In the genomic region with DNA sequence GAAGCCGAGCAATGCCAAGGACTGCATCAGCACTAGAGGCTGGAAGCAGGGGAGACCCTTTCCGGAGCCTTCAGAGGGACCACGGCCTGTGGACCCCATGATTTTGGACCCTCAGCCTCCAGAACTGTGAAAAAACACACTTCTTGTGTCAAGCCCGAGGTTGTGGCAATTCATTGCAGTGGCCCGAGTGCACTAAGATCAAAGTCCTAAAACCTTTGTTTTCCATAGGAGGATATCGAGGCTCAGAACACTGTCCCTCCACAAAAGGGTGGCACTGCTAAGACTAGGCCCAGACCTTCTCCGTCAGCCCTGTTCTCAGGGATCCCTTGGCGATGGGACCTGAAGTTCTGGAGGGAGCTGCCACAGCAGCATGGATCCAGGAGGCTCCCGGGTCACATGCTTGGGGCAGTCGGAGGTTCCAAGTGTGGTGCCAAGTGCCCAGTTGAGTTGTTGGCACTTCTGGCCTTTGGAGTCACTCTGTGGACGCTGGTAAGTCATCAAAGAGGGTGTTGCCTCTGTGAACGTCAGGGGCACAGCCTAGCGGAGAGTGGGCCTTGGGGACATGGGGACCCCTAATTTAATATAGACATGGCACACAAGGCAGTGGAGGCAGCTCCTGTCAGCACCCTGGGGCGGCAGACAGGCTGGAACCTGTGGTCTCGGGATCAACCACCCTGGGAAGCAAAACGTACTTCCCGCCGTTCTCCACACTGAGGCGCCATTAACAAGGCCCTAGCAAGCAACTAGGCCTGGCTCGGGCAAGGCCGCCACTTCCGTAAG, we compare ENCODE assay signal across 12 cellular contexts.
A peak's percentile ranks its signal among the peaks of the same experiment; 100 is the strongest.
DNase-seq lines count a peak whose midpoint lies in the region; ATAC-seq, FAIRE-seq and TF ChIP-seq lines count a peak whose summit lies in the region.
"Had no signal": no experiment of that assay in that cellular context is flagged by ENCODE, and none has a peak within 500 bp of the region (broad histone marks: within the 10 kb centered on the region; RNA-seq: fewer than 3 reads in every experiment).

No MANE protein-coding gene starts in this region.

- no peak overlapping the region for H3K4me3 Mint-ChIP-seq in MCF 10A (ENCODE audit: unreplicated experiment)
- no peak overlapping the region for H3K4me3 Mint-ChIP-seq in astrocyte (ENCODE audit: unreplicated experiment)
- H3K4me3 Mint-ChIP-seq: activated naive CD8-positive, alpha-beta T cell treated with anti-CD3 and anti-CD28 coated beads, Interleukin-2, amount 10 ng/mL, durations not matched to agents 7 days and 5 days; stimulated activated naive CD8-positive, alpha-beta T cell treated with anti-CD3 and anti-CD28 coated beads, Interleukin-15, Interleukin-2, amounts not matched to agents 100 ng/mL and 50 ng/mL, for 24 hours had no signal

- no peak for FAIRE-seq in astrocyte (lab: Jason Lieb, UNC)

- 98% methylated on average over 14 of the region's 22 CpGs for WGBS in mammary epithelial cell (ENCODE audit: low coverage, missing lambda C conversion rate)

- H3K9me3 ChIP-seq in mammary epithelial cell (replicated peaks; ENCODE audit: insufficient read depth, low read length) (no peaks in the 10 kb centered on the region), astrocyte (ENCODE audit: insufficient read depth, low read depth, low read length) (no peaks in the 10 kb centered on the region), upper lobe of right lung (no peaks in the 10 kb centered on the region), left lung (no peaks in the 10 kb centered on the region)

- H3K36me3 Mint-ChIP-seq in MCF 10A (ENCODE audit: insufficient read depth, unreplicated experiment): no peaks in the 10 kb centered on the region
- H3K36me3 Mint-ChIP-seq in astrocyte (ENCODE audit: low read depth, unreplicated experiment): no peaks in the 10 kb centered on the region
- H3K36me3 Mint-ChIP-seq: activated naive CD8-positive, alpha-beta T cell treated with anti-CD3 and anti-CD28 coated beads, Interleukin-2, amount 10 ng/mL, durations not matched to agents 7 days and 5 days had no signal

- dilution Hi-C loops in mammary epithelial cell (cut with HindIII; ENCODE audit: low sequenced_read_pairs): loop anchor here (5.0 to 10.0 kb wide), 6 partner anchors 35 to 1155 kb away; no protein-coding TSS in a partner anchor

- peaks cover 41% of the 10 kb centered on the region for H3K4me1 Mint-ChIP-seq in MCF 10A (ENCODE audit: insufficient read depth, unreplicated experiment)
- peaks cover 10% of the 10 kb centered on the region for H3K4me1 Mint-ChIP-seq in astrocyte (ENCODE audit: low read depth, unreplicated experiment)
- H3K4me1 Mint-ChIP-seq: activated naive CD8-positive, alpha-beta T cell treated with anti-CD3 and anti-CD28 coated beads, Interleukin-2, amount 10 ng/mL, durations not matched to agents 7 days and 5 days had no signal

- H3K27me3 Mint-ChIP-seq in MCF 10A (ENCODE audit: insufficient read depth, unreplicated experiment): no peaks in the 10 kb centered on the region
- no peaks in the 10 kb centered on the region for H3K27me3 Mint-ChIP-seq in astrocyte (ENCODE audit: low read depth, unreplicated experiment)
- H3K27me3 Mint-ChIP-seq: activated naive CD8-positive, alpha-beta T cell treated with anti-CD3 and anti-CD28 coated beads, Interleukin-2, amount 10 ng/mL, durations not matched to agents 7 days and 5 days; stimulated activated naive CD8-positive, alpha-beta T cell treated with anti-CD3 and anti-CD28 coated beads, Interleukin-15, Interleukin-2, amounts not matched to agents 100 ng/mL and 50 ng/mL, for 24 hours had no signal

- BruUV-seq in mammary epithelial cell (replicated peaks; lab: Mats Ljungman, UMichigan): no TSS peak
- no TSS peak for BruUV-seq in MCF 10A (replicated peaks; lab: Mats Ljungman, UMichigan)

- POLR2A ChIA-PET in MCF 10A (lab: Yijun Ruan, JAX): interaction anchor here (0.5 kb wide), 1 partner anchor 1124 kb away, joined by 3 read pairs; no protein-coding TSS in a partner anchor

- H3K36me3 ChIP-seq in mammary epithelial cell (ENCODE audit: insufficient read depth, low read length) (no peaks in the 10 kb centered on the region), astrocyte (ENCODE audit: insufficient read depth, low read length) (no peaks in the 10 kb centered on the region), upper lobe of right lung (no peaks in the 10 kb centered on the region), left lung (no peaks in the 10 kb centered on the region)

- H3K9me3 Mint-ChIP-seq in MCF 10A (ENCODE audit: unreplicated experiment) (no peaks in the 10 kb centered on the region), astrocyte (ENCODE audit: unreplicated experiment) (no peaks in the 10 kb centered on the region)
- H3K9me3 Mint-ChIP-seq: activated naive CD8-positive, alpha-beta T cell treated with anti-CD3 and anti-CD28 coated beads, Interleukin-2, amount 10 ng/mL, durations not matched to agents 7 days and 5 days had no signal

- H3K27ac Mint-ChIP-seq in MCF 10A (ENCODE audit: low read depth, unreplicated experiment) (no peak overlapping the region), astrocyte (ENCODE audit: unreplicated experiment) (no peak overlapping the region)
- H3K27ac Mint-ChIP-seq: activated naive CD8-positive, alpha-beta T cell treated with anti-CD3 and anti-CD28 coated beads, Interleukin-2, amount 10 ng/mL, durations not matched to agents 7 days and 5 days; stimulated activated naive CD8-positive, alpha-beta T cell treated with anti-CD3 and anti-CD28 coated beads, Interleukin-15, Interleukin-2, amounts not matched to agents 100 ng/mL and 50 ng/mL, for 24 hours had no signal

- H3K9ac ChIP-seq in mammary epithelial cell (ENCODE audit: insufficient read depth, low read length): no peak overlapping the region
- no peak overlapping the region for H3K9ac ChIP-seq in astrocyte (ENCODE audit: low read length)

- TF ChIP-seq CTCF in mammary epithelial cell (conservative IDR thresholded peaks at IDR 0.05 in 1 of 2, IDR thresholded peaks at IDR 0.05 in 1 of 2; ENCODE audit: extremely low read depth in 1 of 2, insufficient read depth in 1 of 2, low read depth in 1 of 2, low read length in 2 of 2) (peak; percentile 18 to 21), MCF 10A (IDR thresholded peaks at IDR 0.05; ENCODE audit: unreplicated experiment) (no peak), astrocyte (IDR thresholded peaks at IDR 0.05; ENCODE audit: insufficient read depth, low read depth, low read length) (peak; percentile 15), upper lobe of right lung (IDR thresholded peaks at IDR 0.05) (peak; percentile 35), left lung (IDR thresholded peaks at IDR 0.05) (no peak)

- in situ Hi-C loops in mammary epithelial cell (cut with MboI; ENCODE audit: low sequenced_read_pairs in 2 of 2): loop anchor here (5.0 to 25.0 kb wide), 8 partner anchors 320 to 1145 kb away; a partner anchor contains a TSS

- no peaks in the 10 kb centered on the region for H4K20me1 ChIP-seq in mammary epithelial cell (ENCODE audit: insufficient read depth, low read length)
- H4K20me1 ChIP-seq in astrocyte (ENCODE audit: insufficient read depth, low read length): no peaks in the 10 kb centered on the region

- DNase-seq in mammary epithelial cell (no peak), MCF 10A (ENCODE audit: unreplicated experiment) (no peak), astrocyte (ENCODE audit: low read depth) (no peak), left lobe of liver (ENCODE audit: low spot score) (no peak), upper lobe of right lung (no peak), H4 (ENCODE audit: low spot score) (no peak), left lung (no peak), RPMI8226 (no peak)
- DNase-seq: activated naive CD8-positive, alpha-beta T cell treated with anti-CD3 and anti-CD28 coated beads, Interleukin-2, amount 10 ng/mL, durations not matched to agents 7 days and 5 days; NCI-H69; stimulated activated CD4-positive, alpha-beta T cell treated with anti-CD3 and anti-CD28 coated beads, Interleukin-2, amount 100 ng/mL, for 48 hours had no signal

- H3K79me2 ChIP-seq in mammary epithelial cell (ENCODE audit: insufficient read depth, low read length): no peaks in the 10 kb centered on the region
- H3K79me2 ChIP-seq in astrocyte (ENCODE audit: insufficient read depth, low read length): no peaks in the 10 kb centered on the region

- CTCF ChIA-PET in mammary epithelial cell (lab: Charles Lee; ENCODE audit: low non-redundant PET): no interaction called here
- CTCF ChIA-PET in MCF 10A (lab: Yijun Ruan, JAX): interaction anchor here (0.6 to 1.8 kb wide), 9 partner anchors 9 to 1193 kb away, joined by 3 to 7 read pairs (median 3); no protein-coding TSS in a partner anchor

- H2AFZ ChIP-seq in mammary epithelial cell (ENCODE audit: low read depth, low read length) (no peak overlapping the region), astrocyte (ENCODE audit: low read depth, low read length) (no peak overlapping the region)

- no peaks in the 10 kb centered on the region for H3K27me3 ChIP-seq in mammary epithelial cell (ENCODE audit: insufficient read depth, low read length)
- no peaks in the 10 kb centered on the region for H3K27me3 ChIP-seq in astrocyte (ENCODE audit: insufficient read depth, low read length)
- no peaks in the 10 kb centered on the region for H3K27me3 ChIP-seq in upper lobe of right lung
- no peaks in the 10 kb centered on the region for H3K27me3 ChIP-seq in left lung

- H3K4me2 ChIP-seq in mammary epithelial cell (ENCODE audit: insufficient read depth, low read depth, low read length): no peak overlapping the region
- H3K4me2 ChIP-seq in astrocyte (ENCODE audit: low read length): no peak overlapping the region

- intact Hi-C loops in mammary epithelial cell (cut with micrococcal nuclease) (loop anchor here (2.0 to 10.0 kb wide), 3 partner anchors 323 to 1143 kb away; a partner anchor contains a TSS), MCF 10A (cut with micrococcal nuclease) (loop anchor here (2.0 to 5.0 kb wide), 6 partner anchors 29 to 1193 kb away; no protein-coding TSS in a partner anchor), upper lobe of right lung (cut with DNase I) (no loop called here), left lung (cut with DNase I) (loop anchor here in 1 of 2 donors (10.0 kb wide), 1 partner anchor 1143 kb away; no protein-coding TSS in a partner anchor)

- H3K4me3 ChIP-seq in mammary epithelial cell (replicated peaks in 1 of 3; ENCODE audit: insufficient read depth in 1 of 3, low read depth in 2 of 3, low read length in 3 of 3): no peak overlapping the region
- H3K4me3 ChIP-seq in astrocyte (ENCODE audit: insufficient read depth, low read depth, low read length): no peak overlapping the region
- no peak overlapping the region for H3K4me3 ChIP-seq in upper lobe of right lung
- H3K4me3 ChIP-seq in left lung: no peak overlapping the region

- H3K27ac ChIP-seq in mammary epithelial cell (ENCODE audit: insufficient read depth, low read depth, low read length): no peak overlapping the region
- H3K27ac ChIP-seq in astrocyte (ENCODE audit: low read depth, low read length): no peak overlapping the region
- no peak overlapping the region for H3K27ac ChIP-seq in upper lobe of right lung
- no peak overlapping the region for H3K27ac ChIP-seq in left lung

- peak; percentile 8 for ATAC-seq in left lobe of liver
- ATAC-seq in upper lobe of right lung: no peak
- no peak for ATAC-seq in left lung

- H3K4me1 ChIP-seq in mammary epithelial cell (ENCODE audit: insufficient read depth, low read length): peaks cover 29% of the 10 kb centered on the region
- peaks cover 16% of the 10 kb centered on the region for H3K4me1 ChIP-seq in astrocyte (ENCODE audit: insufficient read depth, low read length)
- H3K4me1 ChIP-seq in upper lobe of right lung: no peaks in the 10 kb centered on the region
- H3K4me1 ChIP-seq in left lung: no peaks in the 10 kb centered on the region

Comparison
In these comparisons a context has a peak if more than half of its experiments do, and no peak if none do; other contexts are left out.
1. CTCF ChIP-seq: peak in mammary epithelial cell (2 of 2), astrocyte (single experiment) and upper lobe of right lung (single experiment); none in MCF 10A (single experiment) and left lung (0 of 2).